Comparison of ENCODE assay signal across 9 cellular contexts in genomic region chr10:84194424-84195043, GRCh38. TPM values are rescaled to one million over a fixed set of nuclear protein-coding genes. Genes with fewer than 3 reads are reported as not detected.
DNase-seq lines count a peak whose midpoint lies in the region; ATAC-seq and TF ChIP-seq lines count a peak whose summit lies in the region.
"Had no signal": no experiment of that assay in that cellular context is flagged by ENCODE, and none has a peak within 500 bp of the region (broad histone marks: within the 10 kb centered on the region; RNA-seq: fewer than 3 reads in every experiment).

Gene CDHR1, plus strand, starts transcription at chr10:84194537. Its CDS starts 224 bp downstream, at chr10:84194761.

- TF ChIP-seq CTCF in epithelial cell of esophagus (IDR thresholded peaks at IDR 0.05; ENCODE audit: insufficient read depth, low read depth, low read length, missing control alignments) (no peak), nephron progenitor cell (IDR thresholded peaks at IDR 0.05) (no peak), tibial nerve (IDR thresholded peaks at IDR 0.05) (no peak), omental fat pad (IDR thresholded peaks at IDR 0.05) (no peak)

- WGBS in tibial nerve, 2 donors: 0 to 5% methylated on average over 1 to 44 of the region's 61 CpGs

- peaks cover 0 to 19% (median 7%) of the 10 kb centered on the region in 4 donors for H3K4me1 ChIP-seq in tibial nerve

- H3K36me3 ChIP-seq in tibial nerve: no peaks in the 10 kb centered on the region

- H3K9me3 ChIP-seq in tibial nerve: no peaks in the 10 kb centered on the region

- H3K4me3 Mint-ChIP-seq in activated CD4-positive, alpha-beta T cell treated with anti-CD3 and anti-CD28 coated beads, Interleukin-2, amount 10 ng/mL, durations not matched to agents 24 days and 14 days: peak within 1 kb of the TSS; percentile 44
- H3K4me3 Mint-ChIP-seq in nephron progenitor cell: peak within 1 kb of the TSS; percentile 70

- ATAC-seq in GM19463 (IDR thresholded peaks at IDR 0.05; ENCODE audit: unreplicated experiment) (peak; percentile 82), HG03571 (IDR thresholded peaks at IDR 0.05; ENCODE audit: unreplicated experiment) (peak; percentile 66), omental fat pad (ENCODE audit: low FRiP score) (no peak)

- no peak for TF ChIP-seq POLR2A in tibial nerve (IDR thresholded peaks at IDR 0.05)

- no peaks in the 10 kb centered on the region for H3K9me3 Mint-ChIP-seq in activated CD4-positive, alpha-beta T cell treated with anti-CD3 and anti-CD28 coated beads, Interleukin-2, amount 10 ng/mL, durations not matched to agents 24 days and 14 days
- no peaks in the 10 kb centered on the region for H3K9me3 Mint-ChIP-seq in nephron progenitor cell

- H3K27ac Mint-ChIP-seq in activated CD4-positive, alpha-beta T cell treated with anti-CD3 and anti-CD28 coated beads, Interleukin-2, amount 10 ng/mL, durations not matched to agents 24 days and 14 days: no peak within 1 kb of the TSS
- no peak within 1 kb of the TSS for H3K27ac Mint-ChIP-seq in nephron progenitor cell

- H3K27me3 Mint-ChIP-seq in activated CD4-positive, alpha-beta T cell treated with anti-CD3 and anti-CD28 coated beads, Interleukin-2, amount 10 ng/mL, durations not matched to agents 24 days and 14 days: peaks cover 52% of the 10 kb centered on the region
- peaks cover 80% of the 10 kb centered on the region for H3K27me3 Mint-ChIP-seq in nephron progenitor cell (ENCODE audit: low read depth, poor library complexity)

- DNase-seq in D341Med (ENCODE audit: low spot score) (peak; percentile 80), epithelial cell of esophagus (ENCODE audit: low read depth) (peak; percentile 63), nephron progenitor cell (peak; percentile 77), tibial nerve (ENCODE audit: low spot score in 2 of 2) (no peak), omental fat pad (ENCODE audit: low spot score) (no peak)
- DNase-seq in activated CD4-positive, alpha-beta T cell treated with anti-CD3 and anti-CD28 coated beads, Interleukin-2, amount 10 ng/mL, durations not matched to agents 24 days and 14 days: peak; percentile 79

- no peak within 1 kb of the TSS for H3K27ac ChIP-seq in tibial nerve

- intact Hi-C loops in activated CD4-positive, alpha-beta T cell treated with anti-CD3 and anti-CD28 coated beads, Interleukin-2, amount 10 ng/mL, durations not matched to agents 24 days and 14 days (cut with micrococcal nuclease): no loop called here

- no peaks in the 10 kb centered on the region for H3K36me3 Mint-ChIP-seq in activated CD4-positive, alpha-beta T cell treated with anti-CD3 and anti-CD28 coated beads, Interleukin-2, amount 10 ng/mL, durations not matched to agents 24 days and 14 days (ENCODE audit: low read depth)
- no peaks in the 10 kb centered on the region for H3K36me3 Mint-ChIP-seq in nephron progenitor cell (ENCODE audit: low read depth)

- H3K4me1 Mint-ChIP-seq in activated CD4-positive, alpha-beta T cell treated with anti-CD3 and anti-CD28 coated beads, Interleukin-2, amount 10 ng/mL, durations not matched to agents 24 days and 14 days: peaks cover 7% of the 10 kb centered on the region
- no peaks in the 10 kb centered on the region for H3K4me1 Mint-ChIP-seq in nephron progenitor cell

- TF ChIP-seq EP300 in tibial nerve (IDR thresholded peaks at IDR 0.05): no peak

- H3K4me3 ChIP-seq in epithelial cell of esophagus (ENCODE audit: low read length): peak within 1 kb of the TSS; percentile 62
- peak within 1 kb of the TSS; percentile 25 to 57 (median 38) for H3K4me3 ChIP-seq in tibial nerve

- H3K27me3 ChIP-seq in tibial nerve: peaks cover 0 to 38% of the 10 kb centered on the region in 2 donors

RNA-seq across cellular contexts. Expression of gene CDHR1, which starts in this region (rescaled TPM):
- 0.26 and 0.33 TPM in 2 replicates for total RNA-seq in activated CD4-positive, alpha-beta T cell treated with anti-CD3 and anti-CD28 coated beads, Interleukin-2, amount 10 ng/mL, durations not matched to agents 24 days and 14 days
- total RNA-seq in tibial nerve: 1 to 10 TPM in 1 of 4 donors, under 1 TPM in 2, not detected in 1; 0.30 to 1.0 (median 0.44) TPM
- total RNA-seq in omental fat pad: under 1 TPM in 2 of 4 donors, not detected in 2; 0.16 to 0.24 TPM
- total RNA-seq: LHCN-M2 had no signal

Comparison
In these comparisons a context has a peak if more than half of its experiments do, and no peak if none do; other contexts are left out.
1. Peak in DNase-seq in activated CD4-positive, alpha-beta T cell treated with anti-CD3 and anti-CD28 coated beads, Interleukin-2, amount 10 ng/mL, durations not matched to agents 24 days and 14 days; RNA of the gene not detected or under 1 TPM.
2. DNase-seq: peak in D341Med (single experiment), epithelial cell of esophagus (single experiment) and nephron progenitor cell (single experiment); none in tibial nerve (0 of 2) and omental fat pad (single experiment).